In the genomic region with DNA sequence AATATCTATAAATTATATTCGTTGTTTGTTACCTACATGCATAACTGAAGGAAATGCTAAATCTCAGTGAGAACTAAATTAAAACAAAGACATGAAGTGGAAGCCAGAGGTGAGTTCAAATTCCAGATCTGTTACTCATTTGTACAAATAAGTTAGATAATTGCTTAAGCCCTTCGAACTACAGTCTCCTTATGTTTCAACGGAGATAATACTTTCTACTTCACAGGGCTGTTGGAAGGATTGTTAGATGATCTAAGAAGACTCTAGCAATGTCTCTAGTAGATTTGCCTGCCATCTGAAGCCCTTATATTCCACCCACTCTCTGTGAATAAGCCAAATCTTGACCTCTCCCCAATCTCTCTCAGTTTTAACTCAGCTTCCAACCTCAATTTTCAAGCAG, we compare ENCODE assay signal across 28 cellular contexts.
DNase-seq lines count a peak whose midpoint lies in the region; ATAC-seq, FAIRE-seq and TF ChIP-seq lines count a peak whose summit lies in the region.
"Had no signal": no experiment of that assay in that cellular context is flagged by ENCODE, and none has a peak within 500 bp of the region (broad histone marks: within the 10 kb centered on the region; RNA-seq: fewer than 3 reads in every experiment).

No MANE protein-coding gene starts in this region.

- H3K27me3 ChIP-seq in breast epithelium (no peaks in the 10 kb centered on the region), mammary epithelial cell (ENCODE audit: insufficient read depth, low read length) (no peaks in the 10 kb centered on the region), small intestine (ENCODE audit: control insufficient read depth in 2 of 2, insufficient read depth in 2 of 2, low read length in 2 of 2) (no peaks in the 10 kb centered on the region)
- H3K27me3 ChIP-seq: uterus had no signal

- H3K36me3 Mint-ChIP-seq in MCF 10A (ENCODE audit: insufficient read depth, unreplicated experiment), result no peaks in the 10 kb centered on the region
- no peaks in the 10 kb centered on the region for H3K36me3 Mint-ChIP-seq in activated naive CD8-positive, alpha-beta T cell treated with anti-CD3 and anti-CD28 coated beads, Interleukin-2, amount 50 U/mL, for 24 hours (ENCODE audit: low read depth)
- no peaks in the 10 kb centered on the region for H3K36me3 Mint-ChIP-seq in natural killer cell treated with Interleukin-12 subunit alpha and Interleukin-12 subunit beta and Interleukin-15 and Interleukin-18, amount 100 ng/mL, for 72 hours
- H3K36me3 Mint-ChIP-seq: activated naive CD4-positive, alpha-beta T cell treated with anti-CD3 and anti-CD28 coated beads, Interleukin-2, amount 10 ng/mL, durations not matched to agents 7 days and 5 days; brain had no signal

- H3K27ac Mint-ChIP-seq in MCF 10A (ENCODE audit: low read depth, unreplicated experiment), result peak overlapping the region; percentile 40
- no peak overlapping the region for H3K27ac Mint-ChIP-seq in activated naive CD8-positive, alpha-beta T cell treated with anti-CD3 and anti-CD28 coated beads, Interleukin-2, amount 50 U/mL, for 24 hours
- H3K27ac Mint-ChIP-seq in natural killer cell treated with Interleukin-12 subunit alpha and Interleukin-12 subunit beta and Interleukin-15 and Interleukin-18, amount 100 ng/mL, for 72 hours, result no peak overlapping the region
- H3K27ac Mint-ChIP-seq: activated CD4-positive, alpha-beta memory T cell treated with anti-CD3 and anti-CD28 coated beads, Interleukin-2, amount 10 ng/mL, durations not matched to agents 7 days and 5 days; activated naive CD4-positive, alpha-beta T cell treated with anti-CD3 and anti-CD28 coated beads, Interleukin-2, amount 10 ng/mL, durations not matched to agents 7 days and 5 days; activated T-helper 17 cell treated with anti-CD3 and anti-CD28 coated beads, Interleukin-2, amount 50 U/mL, for 72 hours; brain; nephron progenitor cell; stimulated activated naive CD8-positive, alpha-beta T cell treated with anti-CD3 and anti-CD28 coated beads, Interleukin-15, Interleukin-2, amounts not matched to agents 100 ng/mL and 50 ng/mL, for 24 hours; T-helper 1 cell treated with Interleukin-12 subunit alpha and Interleukin-12 subunit beta and Interleukin-4 antibody, amounts not matched to agents 30 μg/mL and 1 μg/mL, for 36 hours had no signal

- in situ Hi-C loops in mammary epithelial cell (cut with MboI; ENCODE audit: low sequenced_read_pairs in 2 of 2), result no loop called here

- DNase-seq in MCF 10A (ENCODE audit: unreplicated experiment) (peak; percentile 56), breast epithelium (ENCODE audit: low spot score in 2 of 2) (no peak), mammary epithelial cell (peak; percentile 23), small intestine (peak; percentile 64)
- no peak for DNase-seq in activated naive CD8-positive, alpha-beta T cell treated with anti-CD3 and anti-CD28 coated beads, Interleukin-2, amount 50 U/mL, for 24 hours
- DNase-seq in stimulated activated CD8-positive, alpha-beta memory T cell treated with anti-CD3 and anti-CD28 coated beads, Interleukin-4, amount 100 ng/mL, for 48 hours, result no peak
- DNase-seq in natural killer cell treated with Interleukin-12 subunit alpha and Interleukin-12 subunit beta and Interleukin-15 and Interleukin-18, amount 100 ng/mL, for 72 hours (ENCODE audit: low spot score), result no peak
- DNase-seq: 8988T; activated CD4-positive, alpha-beta memory T cell treated with anti-CD3 and anti-CD28 coated beads, Interleukin-2, amount 10 ng/mL, durations not matched to agents 7 days and 5 days; activated CD8-positive, alpha-beta memory T cell treated with anti-CD3 and anti-CD28 coated beads, Interleukin-2, amount 50 U/mL, for 4 hours; activated naive CD4-positive, alpha-beta T cell treated with anti-CD3 and anti-CD28 coated beads, Interleukin-2, amount 10 ng/mL, durations not matched to agents 7 days and 5 days; amniotic stem cell; DMS79 treated with DMSO at 0.1 percent for 48 hours; NCI-H1048; NCI-H2107; NCI-H446 treated with DMSO at 0.1 percent for 48 hours; nephron progenitor cell; stimulated activated CD4-positive, alpha-beta T cell treated with anti-CD3 and anti-CD28 coated beads, Interleukin-1b, Interleukin-23, amount 100 ng/mL, for 48 hours; uterus had no signal

- H3K9me3 ChIP-seq in breast epithelium, result no peaks in the 10 kb centered on the region
- no peaks in the 10 kb centered on the region for H3K9me3 ChIP-seq in mammary epithelial cell (replicated peaks; ENCODE audit: insufficient read depth, low read length)
- H3K9me3 ChIP-seq in small intestine (ENCODE audit: control insufficient read depth, low read depth), result no peaks in the 10 kb centered on the region
- H3K9me3 ChIP-seq: uterus had no signal

- BruUV-seq in MCF 10A (replicated peaks; lab: Mats Ljungman, UMichigan), result no TSS peak
- BruUV-seq in mammary epithelial cell (replicated peaks; lab: Mats Ljungman, UMichigan), result no TSS peak

- no peak overlapping the region for H2AFZ ChIP-seq in mammary epithelial cell (ENCODE audit: low read depth, low read length)

- H3K4me3 ChIP-seq in breast epithelium (no peak overlapping the region), mammary epithelial cell (replicated peaks in 1 of 3; ENCODE audit: insufficient read depth in 1 of 3, low read depth in 2 of 3, low read length in 3 of 3) (no peak overlapping the region), small intestine (ENCODE audit: low read depth in 1 of 2, low read length in 2 of 2) (no peak overlapping the region)
- H3K4me3 ChIP-seq: skin epidermis, uterus had no signal

- H4K20me1 ChIP-seq in mammary epithelial cell (ENCODE audit: insufficient read depth, low read length), result no peaks in the 10 kb centered on the region

- peaks cover 14% of the 10 kb centered on the region for H3K4me1 Mint-ChIP-seq in MCF 10A (ENCODE audit: insufficient read depth, unreplicated experiment)
- no peaks in the 10 kb centered on the region for H3K4me1 Mint-ChIP-seq in activated naive CD8-positive, alpha-beta T cell treated with anti-CD3 and anti-CD28 coated beads, Interleukin-2, amount 50 U/mL, for 24 hours
- no peaks in the 10 kb centered on the region for H3K4me1 Mint-ChIP-seq in natural killer cell treated with Interleukin-12 subunit alpha and Interleukin-12 subunit beta and Interleukin-15 and Interleukin-18, amount 100 ng/mL, for 72 hours (ENCODE audit: low read depth in 2 of 2)
- H3K4me1 Mint-ChIP-seq: activated CD4-positive, alpha-beta memory T cell treated with anti-CD3 and anti-CD28 coated beads, Interleukin-2, amount 10 ng/mL, durations not matched to agents 7 days and 5 days; activated naive CD4-positive, alpha-beta T cell treated with anti-CD3 and anti-CD28 coated beads, Interleukin-2, amount 10 ng/mL, durations not matched to agents 7 days and 5 days; activated T-helper 17 cell treated with anti-CD3 and anti-CD28 coated beads, Interleukin-2, amount 50 U/mL, for 72 hours; brain had no signal

- TF ChIP-seq CTCF in MCF 10A (IDR thresholded peaks at IDR 0.05; ENCODE audit: unreplicated experiment), result no peak
- no peak for TF ChIP-seq CTCF in breast epithelium (IDR thresholded peaks at IDR 0.05)
- no peak for TF ChIP-seq CTCF in mammary epithelial cell (conservative IDR thresholded peaks at IDR 0.05 in 1 of 2, IDR thresholded peaks at IDR 0.05 in 1 of 2; ENCODE audit: extremely low read depth in 1 of 2, insufficient read depth in 1 of 2, low read depth in 1 of 2, low read length in 2 of 2)

- H3K79me2 ChIP-seq in mammary epithelial cell (ENCODE audit: insufficient read depth, low read length), result no peaks in the 10 kb centered on the region

- ATAC-seq in activated naive CD8-positive, alpha-beta T cell treated with anti-CD3 and anti-CD28 coated beads, Interleukin-2, amount 50 U/mL, for 24 hours, result no peak
- no peak for ATAC-seq in natural killer cell treated with Interleukin-12 subunit alpha and Interleukin-12 subunit beta and Interleukin-15 and Interleukin-18, amount 100 ng/mL, for 72 hours
- ATAC-seq: activated CD4-positive, CD25-positive, alpha-beta regulatory T cell treated with anti-CD3 and anti-CD28 coated beads, Interleukin-2, amount 50 U/mL, for 24 hours; activated T-helper 17 cell treated with anti-CD3 and anti-CD28 coated beads, Interleukin-2, amount 50 U/mL, for 72 hours; Right ventricle myocardium inferior had no signal

- H3K36me3 ChIP-seq in breast epithelium (no peaks in the 10 kb centered on the region), mammary epithelial cell (ENCODE audit: insufficient read depth, low read length) (no peaks in the 10 kb centered on the region), small intestine (ENCODE audit: control insufficient read depth in 2 of 2, insufficient read depth in 2 of 2, low read length in 2 of 2) (no peaks in the 10 kb centered on the region)
- H3K36me3 ChIP-seq: uterus had no signal

- dilution Hi-C loops in mammary epithelial cell (cut with HindIII; ENCODE audit: low sequenced_read_pairs), result no loop called here

- intact Hi-C loops in MCF 10A (cut with micrococcal nuclease), result loop anchor here (1.0 to 10.0 kb wide), 4 partner anchors 126 to 486 kb away; partner anchors contain the start of gene P2RY1
- intact Hi-C loops in breast epithelium (cut with DNase I; ENCODE audit: low total_unique reads), result no loop called here
- intact Hi-C loops in mammary epithelial cell (cut with micrococcal nuclease), result loop anchor here (5.0 to 10.0 kb wide), 2 partner anchors 456 to 488 kb away; no protein-coding TSS in a partner anchor

- H3K9ac ChIP-seq in mammary epithelial cell (ENCODE audit: insufficient read depth, low read length), result no peak overlapping the region

- H3K27ac ChIP-seq in breast epithelium (no peak overlapping the region), mammary epithelial cell (ENCODE audit: insufficient read depth, low read depth, low read length) (no peak overlapping the region), small intestine (ENCODE audit: low read depth in 1 of 2, low read length in 1 of 2) (no peak overlapping the region)
- H3K27ac ChIP-seq: uterus had no signal

- H3K4me1 ChIP-seq in breast epithelium (no peaks in the 10 kb centered on the region), mammary epithelial cell (ENCODE audit: insufficient read depth, low read length) (no peaks in the 10 kb centered on the region), small intestine (ENCODE audit: control insufficient read depth in 2 of 2, insufficient read depth in 1 of 2, low read depth in 1 of 2, low read length in 1 of 2) (no peaks in the 10 kb centered on the region)
- H3K4me1 ChIP-seq: uterus had no signal

- no peak for TF ChIP-seq POLR2A in breast epithelium (IDR thresholded peaks at IDR 0.05)

- POLR2A ChIA-PET in MCF 10A (lab: Yijun Ruan, JAX), result interaction anchor here (0.6 to 2.6 kb wide), 4 partner anchors 13 to 737 kb away, joined by 3 to 9 read pairs (median 4); partner anchors contain the start of gene P2RY1

- peak; percentile 17 for FAIRE-seq in islet of Langerhans (lab: Jason Lieb, UNC)
- no peak for FAIRE-seq in small intestine (lab: Jason Lieb, UNC)
- FAIRE-seq: TTC549 had no signal

- no peaks in the 10 kb centered on the region for H3K27me3 Mint-ChIP-seq in MCF 10A (ENCODE audit: insufficient read depth, unreplicated experiment)
- no peaks in the 10 kb centered on the region for H3K27me3 Mint-ChIP-seq in activated naive CD8-positive, alpha-beta T cell treated with anti-CD3 and anti-CD28 coated beads, Interleukin-2, amount 50 U/mL, for 24 hours
- no peaks in the 10 kb centered on the region for H3K27me3 Mint-ChIP-seq in natural killer cell treated with Interleukin-12 subunit alpha and Interleukin-12 subunit beta and Interleukin-15 and Interleukin-18, amount 100 ng/mL, for 72 hours
- H3K27me3 Mint-ChIP-seq: activated naive CD4-positive, alpha-beta T cell treated with anti-CD3 and anti-CD28 coated beads, Interleukin-2, amount 10 ng/mL, durations not matched to agents 7 days and 5 days; brain; stimulated activated naive CD8-positive, alpha-beta T cell treated with anti-CD3 and anti-CD28 coated beads, Interleukin-15, Interleukin-2, amounts not matched to agents 100 ng/mL and 50 ng/mL, for 24 hours had no signal

- no peaks in the 10 kb centered on the region for H3K9me3 Mint-ChIP-seq in MCF 10A (ENCODE audit: unreplicated experiment)
- H3K9me3 Mint-ChIP-seq in activated naive CD8-positive, alpha-beta T cell treated with anti-CD3 and anti-CD28 coated beads, Interleukin-2, amount 50 U/mL, for 24 hours, result no peaks in the 10 kb centered on the region
- peaks cover 3% of the 10 kb centered on the region for H3K9me3 Mint-ChIP-seq in natural killer cell treated with Interleukin-12 subunit alpha and Interleukin-12 subunit beta and Interleukin-15 and Interleukin-18, amount 100 ng/mL, for 72 hours
- H3K9me3 Mint-ChIP-seq: activated CD4-positive, alpha-beta memory T cell treated with anti-CD3 and anti-CD28 coated beads, Interleukin-2, amount 10 ng/mL, durations not matched to agents 7 days and 5 days; activated naive CD4-positive, alpha-beta T cell treated with anti-CD3 and anti-CD28 coated beads, Interleukin-2, amount 10 ng/mL, durations not matched to agents 7 days and 5 days; activated T-helper 17 cell treated with anti-CD3 and anti-CD28 coated beads, Interleukin-2, amount 50 U/mL, for 72 hours; stimulated activated naive CD8-positive, alpha-beta T cell treated with anti-CD3 and anti-CD28 coated beads, Interleukin-15, Interleukin-2, amounts not matched to agents 100 ng/mL and 50 ng/mL, for 24 hours; T-helper 1 cell treated with Interleukin-12 subunit alpha and Interleukin-12 subunit beta and Interleukin-4 antibody, amounts not matched to agents 30 μg/mL and 1 μg/mL, for 36 hours had no signal

- no peak overlapping the region for H3K4me3 Mint-ChIP-seq in MCF 10A (ENCODE audit: unreplicated experiment)
- no peak overlapping the region for H3K4me3 Mint-ChIP-seq in activated naive CD8-positive, alpha-beta T cell treated with anti-CD3 and anti-CD28 coated beads, Interleukin-2, amount 50 U/mL, for 24 hours
- no peak overlapping the region for H3K4me3 Mint-ChIP-seq in natural killer cell treated with Interleukin-12 subunit alpha and Interleukin-12 subunit beta and Interleukin-15 and Interleukin-18, amount 100 ng/mL, for 72 hours
- H3K4me3 Mint-ChIP-seq: activated CD4-positive, alpha-beta memory T cell treated with anti-CD3 and anti-CD28 coated beads, Interleukin-2, amount 10 ng/mL, durations not matched to agents 7 days and 5 days; activated naive CD4-positive, alpha-beta T cell treated with anti-CD3 and anti-CD28 coated beads, Interleukin-2, amount 10 ng/mL, durations not matched to agents 7 days and 5 days; activated T-helper 17 cell treated with anti-CD3 and anti-CD28 coated beads, Interleukin-2, amount 50 U/mL, for 72 hours; brain; nephron progenitor cell; stimulated activated naive CD8-positive, alpha-beta T cell treated with anti-CD3 and anti-CD28 coated beads, Interleukin-15, Interleukin-2, amounts not matched to agents 100 ng/mL and 50 ng/mL, for 24 hours; T-helper 1 cell treated with Interleukin-12 subunit alpha and Interleukin-12 subunit beta and Interleukin-4 antibody, amounts not matched to agents 30 μg/mL and 1 μg/mL, for 36 hours had no signal

- WGBS in mammary epithelial cell (ENCODE audit: low coverage, missing lambda C conversion rate), result 57% methylated on average over 3 of the region's 3 CpGs
- WGBS in small intestine, 3 donors, result 28 to 69% (median 35%) methylated on average over 3 of the region's 3 CpGs

- peak overlapping the region; percentile 22 for H3K4me2 ChIP-seq in mammary epithelial cell (ENCODE audit: insufficient read depth, low read depth, low read length)

- CTCF ChIA-PET in MCF 10A (lab: Yijun Ruan, JAX), result interaction anchor here (0.8 to 3.5 kb wide), 17 partner anchors 7 to 488 kb away, joined by 3 to 28 read pairs (median 4); partner anchors contain the start of gene P2RY1
- CTCF ChIA-PET in mammary epithelial cell (lab: Charles Lee; ENCODE audit: low non-redundant PET), result interaction anchor here (0.6 kb wide), 1 partner anchor 389 kb away, joined by 6 read pairs; no protein-coding TSS in a partner anchor

Comparison
In these comparisons a context has a peak if more than half of its experiments do, and no peak if none do; other contexts are left out.
1. DNase-seq: peak in MCF 10A (single experiment), mammary epithelial cell (single experiment) and small intestine (single experiment); none in breast epithelium (0 of 2), activated naive CD8-positive, alpha-beta T cell treated with anti-CD3 and anti-CD28 coated beads, Interleukin-2, amount 50 U/mL, for 24 hours (single experiment), stimulated activated CD8-positive, alpha-beta memory T cell treated with anti-CD3 and anti-CD28 coated beads, Interleukin-4, amount 100 ng/mL, for 48 hours (single experiment) and natural killer cell treated with Interleukin-12 subunit alpha and Interleukin-12 subunit beta and Interleukin-15 and Interleukin-18, amount 100 ng/mL, for 72 hours (single experiment).